In the genomic region with DNA sequence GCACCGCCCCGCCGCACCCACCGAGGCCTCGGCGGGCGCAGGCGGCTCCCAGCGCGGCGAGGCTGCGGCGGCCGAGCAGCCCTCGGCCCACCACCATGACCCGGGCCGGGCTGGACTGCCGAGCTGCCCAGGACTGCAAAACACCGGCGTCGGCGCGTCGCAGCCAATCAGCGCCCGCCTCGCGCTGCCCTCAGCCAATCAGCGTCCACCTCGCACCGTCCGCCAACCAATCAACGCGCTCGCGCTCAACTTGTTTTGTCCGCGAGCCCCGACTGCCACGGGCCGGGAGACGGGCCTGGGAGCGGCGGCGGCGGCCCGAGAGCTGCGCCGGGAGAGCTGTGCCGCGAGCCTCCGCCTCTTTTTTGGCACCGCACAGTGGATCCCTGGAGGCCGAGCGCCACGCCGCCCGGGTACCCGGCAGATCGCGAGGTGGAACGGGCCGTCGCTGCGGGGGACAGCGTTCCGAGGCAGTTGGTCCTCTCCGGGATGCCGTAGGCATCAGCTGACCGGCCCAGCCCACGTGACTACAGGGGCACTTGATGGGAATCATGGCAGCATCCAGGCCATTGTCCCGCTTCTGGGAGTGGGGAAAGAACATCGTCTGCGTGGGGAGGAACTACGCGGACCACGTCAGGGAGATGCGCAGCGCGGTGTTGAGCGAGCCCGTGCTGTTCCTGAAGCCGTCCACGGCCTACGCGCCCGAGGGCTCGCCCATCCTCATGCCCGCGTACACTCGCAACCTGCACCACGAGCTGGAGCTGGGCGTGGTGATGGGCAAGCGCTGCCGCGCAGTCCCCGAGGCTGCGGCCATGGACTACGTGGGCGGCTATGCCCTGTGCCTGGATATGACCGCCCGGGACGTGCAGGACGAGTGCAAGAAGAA, we compare ENCODE assay signal across 1 cellular context.
A peak's percentile ranks its signal among the peaks of the same experiment; 100 is the strongest.
TF ChIP-seq lines count a peak whose summit lies in the region.

A gene (plus strand): TSS at position 516 of the 883 bp plus-strand sequence. CDS start 33 bp downstream, at position 549.
A gene (minus strand): TSS at position 135 of the 883 bp plus-strand sequence. CDS start 38 bp downstream, at position 97.

TF ChIP-seq in K562, 482 proteins besides CTCF, POLR2A, EP300 and RAD21 (continued from another document and continues in another):
- TF ChIP-seq, protein P1, sequence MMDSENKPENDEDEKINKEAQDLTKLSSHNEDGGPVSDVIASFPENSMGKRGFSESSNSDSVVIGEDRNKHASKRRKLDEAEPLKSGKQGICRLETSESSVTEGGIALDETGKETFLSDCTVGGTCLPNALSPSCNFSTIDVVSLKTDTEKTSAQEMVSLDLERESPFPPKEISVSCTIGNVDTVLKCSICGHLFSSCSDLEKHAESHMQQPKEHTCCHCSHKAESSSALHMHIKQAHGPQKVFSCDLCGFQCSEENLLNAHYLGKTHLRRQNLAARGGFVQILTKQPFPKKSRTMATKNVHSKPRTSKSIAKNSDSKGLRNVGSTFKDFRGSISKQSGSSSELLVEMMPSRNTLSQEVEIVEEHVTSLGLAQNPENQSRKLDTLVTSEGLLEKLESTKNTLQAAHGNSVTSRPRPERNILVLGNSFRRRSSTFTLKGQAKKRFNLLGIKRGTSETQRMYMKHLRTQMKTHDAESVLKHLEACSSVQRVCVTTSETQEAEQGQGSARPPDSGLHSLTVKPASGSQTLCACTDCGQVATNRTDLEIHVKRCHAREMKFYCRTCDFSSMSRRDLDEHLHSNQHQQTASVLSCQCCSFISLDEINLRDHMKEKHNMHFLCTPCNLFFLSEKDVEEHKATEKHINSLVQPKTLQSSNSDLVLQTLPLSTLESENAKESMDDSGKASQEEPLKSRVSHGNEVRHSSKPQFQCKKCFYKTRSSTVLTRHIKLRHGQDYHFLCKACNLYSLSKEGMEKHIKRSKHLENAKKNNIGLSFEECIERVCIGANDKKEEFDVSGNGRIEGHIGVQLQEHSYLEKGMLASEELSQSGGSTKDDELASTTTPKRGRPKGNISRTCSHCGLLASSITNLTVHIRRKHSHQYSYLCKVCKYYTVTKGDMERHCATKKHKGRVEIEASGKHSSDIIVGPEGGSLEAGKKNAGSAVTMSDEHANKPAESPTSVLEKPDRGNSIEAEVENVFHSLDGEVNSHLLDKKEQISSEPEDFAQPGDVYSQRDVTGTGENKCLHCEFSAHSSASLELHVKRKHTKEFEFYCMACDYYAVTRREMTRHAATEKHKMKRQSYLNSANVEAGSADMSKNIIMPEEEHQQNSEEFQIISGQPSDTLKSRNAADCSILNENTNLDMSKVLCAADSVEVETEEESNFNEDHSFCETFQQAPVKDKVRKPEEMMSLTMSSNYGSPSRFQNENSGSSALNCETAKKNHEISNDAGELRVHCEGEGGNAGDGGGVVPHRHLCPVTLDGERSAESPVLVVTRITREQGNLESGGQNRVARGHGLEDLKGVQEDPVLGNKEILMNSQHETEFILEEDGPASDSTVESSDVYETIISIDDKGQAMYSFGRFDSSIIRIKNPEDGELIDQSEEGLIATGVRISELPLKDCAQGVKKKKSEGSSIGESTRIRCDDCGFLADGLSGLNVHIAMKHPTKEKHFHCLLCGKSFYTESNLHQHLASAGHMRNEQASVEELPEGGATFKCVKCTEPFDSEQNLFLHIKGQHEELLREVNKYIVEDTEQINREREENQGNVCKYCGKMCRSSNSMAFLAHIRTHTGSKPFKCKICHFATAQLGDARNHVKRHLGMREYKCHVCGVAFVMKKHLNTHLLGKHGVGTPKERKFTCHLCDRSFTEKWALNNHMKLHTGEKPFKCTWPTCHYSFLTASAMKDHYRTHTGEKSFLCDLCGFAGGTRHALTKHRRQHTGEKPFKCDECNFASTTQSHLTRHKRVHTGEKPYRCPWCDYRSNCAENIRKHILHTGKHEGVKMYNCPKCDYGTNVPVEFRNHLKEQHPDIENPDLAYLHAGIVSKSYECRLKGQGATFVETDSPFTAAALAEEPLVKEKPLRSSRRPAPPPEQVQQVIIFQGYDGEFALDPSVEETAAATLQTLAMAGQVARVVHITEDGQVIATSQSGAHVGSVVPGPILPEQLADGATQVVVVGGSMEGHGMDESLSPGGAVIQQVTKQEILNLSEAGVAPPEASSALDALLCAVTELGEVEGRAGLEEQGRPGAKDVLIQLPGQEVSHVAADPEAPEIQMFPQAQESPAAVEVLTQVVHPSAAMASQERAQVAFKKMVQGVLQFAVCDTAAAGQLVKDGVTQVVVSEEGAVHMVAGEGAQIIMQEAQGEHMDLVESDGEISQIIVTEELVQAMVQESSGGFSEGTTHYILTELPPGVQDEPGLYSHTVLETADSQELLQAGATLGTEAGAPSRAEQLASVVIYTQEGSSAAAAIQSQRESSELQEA (IDR thresholded peaks at IDR 0.05; ENCODE audit: low read depth) = peak; percentile 99
- TF ChIP-seq ZNF431 (CRISPR knock-in tag; IDR thresholded peaks at IDR 0.05) = peak; percentile 63
- no peak for TF ChIP-seq ZNF184 (CRISPR knock-in tag; IDR thresholded peaks at IDR 0.05)
- TF ChIP-seq PCBP1 (IDR thresholded peaks at IDR 0.05; ENCODE audit: low read depth, low read length, poor library complexity, severe bottlenecking) = peak; percentile 93
- TF ChIP-seq, protein P2, sequence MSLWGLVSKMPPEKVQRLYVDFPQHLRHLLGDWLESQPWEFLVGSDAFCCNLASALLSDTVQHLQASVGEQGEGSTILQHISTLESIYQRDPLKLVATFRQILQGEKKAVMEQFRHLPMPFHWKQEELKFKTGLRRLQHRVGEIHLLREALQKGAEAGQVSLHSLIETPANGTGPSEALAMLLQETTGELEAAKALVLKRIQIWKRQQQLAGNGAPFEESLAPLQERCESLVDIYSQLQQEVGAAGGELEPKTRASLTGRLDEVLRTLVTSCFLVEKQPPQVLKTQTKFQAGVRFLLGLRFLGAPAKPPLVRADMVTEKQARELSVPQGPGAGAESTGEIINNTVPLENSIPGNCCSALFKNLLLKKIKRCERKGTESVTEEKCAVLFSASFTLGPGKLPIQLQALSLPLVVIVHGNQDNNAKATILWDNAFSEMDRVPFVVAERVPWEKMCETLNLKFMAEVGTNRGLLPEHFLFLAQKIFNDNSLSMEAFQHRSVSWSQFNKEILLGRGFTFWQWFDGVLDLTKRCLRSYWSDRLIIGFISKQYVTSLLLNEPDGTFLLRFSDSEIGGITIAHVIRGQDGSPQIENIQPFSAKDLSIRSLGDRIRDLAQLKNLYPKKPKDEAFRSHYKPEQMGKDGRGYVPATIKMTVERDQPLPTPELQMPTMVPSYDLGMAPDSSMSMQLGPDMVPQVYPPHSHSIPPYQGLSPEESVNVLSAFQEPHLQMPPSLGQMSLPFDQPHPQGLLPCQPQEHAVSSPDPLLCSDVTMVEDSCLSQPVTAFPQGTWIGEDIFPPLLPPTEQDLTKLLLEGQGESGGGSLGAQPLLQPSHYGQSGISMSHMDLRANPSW (CRISPR knock-in tag; IDR thresholded peaks at IDR 0.05) = no peak
- TF ChIP-seq, protein P3, sequence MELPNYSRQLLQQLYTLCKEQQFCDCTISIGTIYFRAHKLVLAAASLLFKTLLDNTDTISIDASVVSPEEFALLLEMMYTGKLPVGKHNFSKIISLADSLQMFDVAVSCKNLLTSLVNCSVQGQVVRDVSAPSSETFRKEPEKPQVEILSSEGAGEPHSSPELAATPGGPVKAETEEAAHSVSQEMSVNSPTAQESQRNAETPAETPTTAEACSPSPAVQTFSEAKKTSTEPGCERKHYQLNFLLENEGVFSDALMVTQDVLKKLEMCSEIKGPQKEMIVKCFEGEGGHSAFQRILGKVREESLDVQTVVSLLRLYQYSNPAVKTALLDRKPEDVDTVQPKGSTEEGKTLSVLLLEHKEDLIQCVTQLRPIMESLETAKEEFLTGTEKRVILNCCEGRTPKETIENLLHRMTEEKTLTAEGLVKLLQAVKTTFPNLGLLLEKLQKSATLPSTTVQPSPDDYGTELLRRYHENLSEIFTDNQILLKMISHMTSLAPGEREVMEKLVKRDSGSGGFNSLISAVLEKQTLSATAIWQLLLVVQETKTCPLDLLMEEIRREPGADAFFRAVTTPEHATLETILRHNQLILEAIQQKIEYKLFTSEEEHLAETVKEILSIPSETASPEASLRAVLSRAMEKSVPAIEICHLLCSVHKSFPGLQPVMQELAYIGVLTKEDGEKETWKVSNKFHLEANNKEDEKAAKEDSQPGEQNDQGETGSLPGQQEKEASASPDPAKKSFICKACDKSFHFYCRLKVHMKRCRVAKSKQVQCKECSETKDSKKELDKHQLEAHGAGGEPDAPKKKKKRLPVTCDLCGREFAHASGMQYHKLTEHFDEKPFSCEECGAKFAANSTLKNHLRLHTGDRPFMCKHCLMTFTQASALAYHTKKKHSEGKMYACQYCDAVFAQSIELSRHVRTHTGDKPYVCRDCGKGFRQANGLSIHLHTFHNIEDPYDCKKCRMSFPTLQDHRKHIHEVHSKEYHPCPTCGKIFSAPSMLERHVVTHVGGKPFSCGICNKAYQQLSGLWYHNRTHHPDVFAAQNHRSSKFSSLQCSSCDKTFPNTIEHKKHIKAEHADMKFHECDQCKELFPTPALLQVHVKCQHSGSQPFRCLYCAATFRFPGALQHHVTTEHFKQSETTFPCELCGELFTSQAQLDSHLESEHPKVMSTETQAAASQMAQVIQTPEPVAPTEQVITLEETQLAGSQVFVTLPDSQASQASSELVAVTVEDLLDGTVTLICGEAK (IDR thresholded peaks at IDR 0.05) = peak; percentile 47
- TF ChIP-seq, protein P3 (CRISPR knock-in tag; IDR thresholded peaks at IDR 0.05) = no peak
- TF ChIP-seq ZC3H4 (CRISPR knock-in tag; IDR thresholded peaks at IDR 0.05; ENCODE audit: borderline replicate concordance) = no peak
- no peak for TF ChIP-seq TFAM (CRISPR knock-in tag; conservative IDR thresholded peaks at IDR 0.05)
- TF ChIP-seq, protein P4, sequence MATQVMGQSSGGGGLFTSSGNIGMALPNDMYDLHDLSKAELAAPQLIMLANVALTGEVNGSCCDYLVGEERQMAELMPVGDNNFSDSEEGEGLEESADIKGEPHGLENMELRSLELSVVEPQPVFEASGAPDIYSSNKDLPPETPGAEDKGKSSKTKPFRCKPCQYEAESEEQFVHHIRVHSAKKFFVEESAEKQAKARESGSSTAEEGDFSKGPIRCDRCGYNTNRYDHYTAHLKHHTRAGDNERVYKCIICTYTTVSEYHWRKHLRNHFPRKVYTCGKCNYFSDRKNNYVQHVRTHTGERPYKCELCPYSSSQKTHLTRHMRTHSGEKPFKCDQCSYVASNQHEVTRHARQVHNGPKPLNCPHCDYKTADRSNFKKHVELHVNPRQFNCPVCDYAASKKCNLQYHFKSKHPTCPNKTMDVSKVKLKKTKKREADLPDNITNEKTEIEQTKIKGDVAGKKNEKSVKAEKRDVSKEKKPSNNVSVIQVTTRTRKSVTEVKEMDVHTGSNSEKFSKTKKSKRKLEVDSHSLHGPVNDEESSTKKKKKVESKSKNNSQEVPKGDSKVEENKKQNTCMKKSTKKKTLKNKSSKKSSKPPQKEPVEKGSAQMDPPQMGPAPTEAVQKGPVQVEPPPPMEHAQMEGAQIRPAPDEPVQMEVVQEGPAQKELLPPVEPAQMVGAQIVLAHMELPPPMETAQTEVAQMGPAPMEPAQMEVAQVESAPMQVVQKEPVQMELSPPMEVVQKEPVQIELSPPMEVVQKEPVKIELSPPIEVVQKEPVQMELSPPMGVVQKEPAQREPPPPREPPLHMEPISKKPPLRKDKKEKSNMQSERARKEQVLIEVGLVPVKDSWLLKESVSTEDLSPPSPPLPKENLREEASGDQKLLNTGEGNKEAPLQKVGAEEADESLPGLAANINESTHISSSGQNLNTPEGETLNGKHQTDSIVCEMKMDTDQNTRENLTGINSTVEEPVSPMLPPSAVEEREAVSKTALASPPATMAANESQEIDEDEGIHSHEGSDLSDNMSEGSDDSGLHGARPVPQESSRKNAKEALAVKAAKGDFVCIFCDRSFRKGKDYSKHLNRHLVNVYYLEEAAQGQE (CRISPR knock-in tag; IDR thresholded peaks at IDR 0.05; ENCODE audit: low read depth) = 0 out of 2 replicates have a peak, but pooled peaks have one; percentile 53
- TF ChIP-seq, protein P5, sequence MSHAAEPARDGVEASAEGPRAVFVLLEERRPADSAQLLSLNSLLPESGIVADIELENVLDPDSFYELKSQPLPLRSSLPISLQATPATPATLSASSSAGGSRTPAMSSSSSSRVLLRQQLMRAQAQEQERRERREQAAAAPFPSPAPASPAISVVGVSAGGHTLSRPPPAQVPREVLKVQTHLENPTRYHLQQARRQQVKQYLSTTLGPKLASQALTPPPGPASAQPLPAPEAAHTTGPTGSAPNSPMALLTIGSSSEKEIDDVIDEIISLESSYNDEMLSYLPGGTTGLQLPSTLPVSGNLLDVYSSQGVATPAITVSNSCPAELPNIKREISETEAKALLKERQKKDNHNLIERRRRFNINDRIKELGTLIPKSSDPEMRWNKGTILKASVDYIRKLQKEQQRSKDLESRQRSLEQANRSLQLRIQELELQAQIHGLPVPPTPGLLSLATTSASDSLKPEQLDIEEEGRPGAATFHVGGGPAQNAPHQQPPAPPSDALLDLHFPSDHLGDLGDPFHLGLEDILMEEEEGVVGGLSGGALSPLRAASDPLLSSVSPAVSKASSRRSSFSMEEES (CRISPR knock-in tag; IDR thresholded peaks at IDR 0.05) = peak; percentile 97
- 0 out of 2 replicates have a peak, but pooled peaks have one; percentile 8 for TF ChIP-seq ZC3H8 (IDR thresholded peaks at IDR 0.05)
- no peak for TF ChIP-seq PRMT5 (CRISPR knock-in tag; IDR thresholded peaks at IDR 0.05)
- no peak for TF ChIP-seq ZBTB8A (IDR thresholded peaks at IDR 0.05; ENCODE audit: partially characterized antibody)
- TF ChIP-seq, protein P6, sequence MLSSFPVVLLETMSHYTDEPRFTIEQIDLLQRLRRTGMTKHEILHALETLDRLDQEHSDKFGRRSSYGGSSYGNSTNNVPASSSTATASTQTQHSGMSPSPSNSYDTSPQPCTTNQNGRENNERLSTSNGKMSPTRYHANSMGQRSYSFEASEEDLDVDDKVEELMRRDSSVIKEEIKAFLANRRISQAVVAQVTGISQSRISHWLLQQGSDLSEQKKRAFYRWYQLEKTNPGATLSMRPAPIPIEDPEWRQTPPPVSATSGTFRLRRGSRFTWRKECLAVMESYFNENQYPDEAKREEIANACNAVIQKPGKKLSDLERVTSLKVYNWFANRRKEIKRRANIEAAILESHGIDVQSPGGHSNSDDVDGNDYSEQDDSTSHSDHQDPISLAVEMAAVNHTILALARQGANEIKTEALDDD (IDR thresholded peaks at IDR 0.05) = no peak
- TF ChIP-seq HMGN3 (IDR thresholded peaks at IDR 0.05; ENCODE audit: borderline replicate concordance, extremely low read depth, insufficient read length, low read depth, low read length) = peak; percentile 69
- TF ChIP-seq HCFC1 (IDR thresholded peaks at IDR 0.05; ENCODE audit: low read depth, low read length) = peak; percentile 77
